In genomic region chr15:30262142-30262460, GRCh38 we compare ENCODE assay signal across 8 cellular contexts.
DNase-seq lines count a peak whose midpoint lies in the region; ATAC-seq and TF ChIP-seq lines count a peak whose summit lies in the region.
"Not testable (repeated sequence)": the region's sequence is repeated elsewhere in the genome, so short reads cannot be mapped to it uniquely, and the experiment has no call there.

No MANE protein-coding gene starts in this region.

- H3K27ac ChIP-seq in heart left ventricle; naive thymus-derived CD4-positive, alpha-beta T cell (ENCODE audit: low read depth, low read length); upper lobe of right lung: not testable (repeated sequence)

- intact Hi-C loops in heart left ventricle (cut with DNase I); naive thymus-derived CD4-positive, alpha-beta T cell (cut with micrococcal nuclease); upper lobe of right lung (cut with DNase I): not testable (repeated sequence)

- not testable (repeated sequence) for H3K4me3 ChIP-seq in heart left ventricle; naive thymus-derived CD4-positive, alpha-beta T cell (ENCODE audit: low read length); upper lobe of right lung

- H3K9me3 Mint-ChIP-seq in activated naive CD8-positive, alpha-beta T cell treated with anti-CD3 and anti-CD28 coated beads, Interleukin-2, amount 50 U/mL, for 24 hours; naive thymus-derived CD4-positive, alpha-beta T cell: not testable (repeated sequence)

- CTCF ChIA-PET in naive thymus-derived CD4-positive, alpha-beta T cell (lab: Charles Lee) = not testable (repeated sequence)

- H3K36me3 ChIP-seq in heart left ventricle; naive thymus-derived CD4-positive, alpha-beta T cell (ENCODE audit: control insufficient read depth in 2 of 3, insufficient read depth in 3 of 3, low read length in 3 of 3); upper lobe of right lung: not testable (repeated sequence)

- H3K27ac Mint-ChIP-seq in T-helper 17 cell; activated naive CD8-positive, alpha-beta T cell treated with anti-CD3 and anti-CD28 coated beads, Interleukin-2, amount 50 U/mL, for 24 hours; naive thymus-derived CD4-positive, alpha-beta T cell: not testable (repeated sequence)

- H3K4me3 Mint-ChIP-seq in T-helper 17 cell; activated naive CD8-positive, alpha-beta T cell treated with anti-CD3 and anti-CD28 coated beads, Interleukin-2, amount 50 U/mL, for 24 hours; naive thymus-derived CD4-positive, alpha-beta T cell: not testable (repeated sequence)

- not testable (repeated sequence) for H3K27me3 Mint-ChIP-seq in T-helper 17 cell; activated naive CD8-positive, alpha-beta T cell treated with anti-CD3 and anti-CD28 coated beads, Interleukin-2, amount 50 U/mL, for 24 hours; naive thymus-derived CD4-positive, alpha-beta T cell

- not testable (repeated sequence) for H3K4me1 ChIP-seq in heart left ventricle; naive thymus-derived CD4-positive, alpha-beta T cell (ENCODE audit: control insufficient read depth in 2 of 2, insufficient read depth in 2 of 2, low read length in 2 of 2); upper lobe of right lung

- POLR2A ChIA-PET in naive thymus-derived CD4-positive, alpha-beta T cell (lab: Charles Lee) = not testable (repeated sequence)

- WGBS in heart left ventricle, 4 donors = no CpG with 5 or more reads among the region's 14 CpGs

- not testable (repeated sequence) for H3K36me3 Mint-ChIP-seq in T-helper 17 cell (ENCODE audit: low read depth); activated naive CD8-positive, alpha-beta T cell treated with anti-CD3 and anti-CD28 coated beads, Interleukin-2, amount 50 U/mL, for 24 hours (ENCODE audit: low read depth); naive thymus-derived CD4-positive, alpha-beta T cell

- not testable (repeated sequence) for H3K4me1 Mint-ChIP-seq in T-helper 17 cell; activated naive CD8-positive, alpha-beta T cell treated with anti-CD3 and anti-CD28 coated beads, Interleukin-2, amount 50 U/mL, for 24 hours; naive thymus-derived CD4-positive, alpha-beta T cell

- not testable (repeated sequence) for H3K27me3 ChIP-seq in heart left ventricle; naive thymus-derived CD4-positive, alpha-beta T cell (ENCODE audit: control insufficient read depth in 2 of 2, insufficient read depth in 2 of 2, low read length in 2 of 2); upper lobe of right lung

- TF ChIP-seq CTCF in heart left ventricle (IDR thresholded peaks at IDR 0.05); upper lobe of right lung (IDR thresholded peaks at IDR 0.05): not testable (repeated sequence)

- TF ChIP-seq POLR2A in heart left ventricle (IDR thresholded peaks at IDR 0.05) = not testable (repeated sequence)

- not testable (repeated sequence) for H3K9me3 ChIP-seq in T-helper 17 cell (ENCODE audit: control insufficient read depth, low read length, poor library complexity, severe bottlenecking); heart left ventricle; naive thymus-derived CD4-positive, alpha-beta T cell (ENCODE audit: control insufficient read depth in 2 of 3, low read length in 3 of 3); upper lobe of right lung

- ATAC-seq in GM18520 (IDR thresholded peaks at IDR 0.05; ENCODE audit: unreplicated experiment) = peak; percentile 43
- ATAC-seq in GM21423 (IDR thresholded peaks at IDR 0.05; ENCODE audit: unreplicated experiment) = peak; percentile 48
- peak; percentile 69 for ATAC-seq in HG03175 (IDR thresholded peaks at IDR 0.05; ENCODE audit: unreplicated experiment)
- peak; percentile 76 for ATAC-seq in T-helper 17 cell
- ATAC-seq in activated naive CD8-positive, alpha-beta T cell treated with anti-CD3 and anti-CD28 coated beads, Interleukin-2, amount 50 U/mL, for 24 hours = peak; percentile 77
- peak; percentile 48 to 84 (median 70) for ATAC-seq in heart left ventricle
- ATAC-seq in naive thymus-derived CD4-positive, alpha-beta T cell = peak; percentile 77
- ATAC-seq in upper lobe of right lung = peak; percentile 89

- DNase-seq in T-helper 17 cell; activated naive CD8-positive, alpha-beta T cell treated with anti-CD3 and anti-CD28 coated beads, Interleukin-2, amount 50 U/mL, for 24 hours; heart left ventricle; naive thymus-derived CD4-positive, alpha-beta T cell; upper lobe of right lung: not testable (repeated sequence)
